ENCODE assay signal across 7 cellular contexts in the genomic region with DNA sequence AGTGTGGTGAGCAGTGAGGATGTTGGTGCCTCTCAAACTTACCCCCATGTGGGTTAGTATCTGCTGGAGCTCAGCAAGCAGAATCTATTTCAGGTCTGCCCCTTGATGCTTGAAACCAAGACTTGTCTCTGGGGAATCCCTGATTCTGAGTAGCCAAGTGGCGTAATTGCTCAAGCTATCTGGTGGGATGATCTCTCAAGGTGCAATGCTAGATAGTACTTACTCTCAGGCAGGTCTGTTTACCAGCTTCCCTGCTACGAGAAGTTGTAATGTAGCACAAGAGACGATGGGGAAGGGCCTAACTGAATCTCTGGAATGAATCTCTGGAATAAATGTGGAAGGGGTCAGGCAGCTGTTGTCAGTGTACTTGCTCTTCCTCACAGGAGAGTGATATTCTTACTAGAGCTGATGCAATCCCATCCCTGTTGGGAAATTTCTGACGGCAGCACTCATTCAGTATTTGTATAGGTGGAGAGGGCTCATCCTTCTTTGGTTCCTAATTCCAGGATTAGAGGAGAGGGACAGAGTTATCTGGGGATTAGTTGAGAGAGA.
A peak's percentile ranks its signal among the peaks of the same experiment; 100 is the strongest.
DNase-seq lines count a peak whose midpoint lies in the region; ATAC-seq, FAIRE-seq and TF ChIP-seq lines count a peak whose summit lies in the region.

No MANE protein-coding gene starts in this region.

- no peaks in the 10 kb centered on the region for H3K9me3 Mint-ChIP-seq in HFFc6

- no peak overlapping the region for H4K5ac ChIP-seq in H1 (ENCODE audit: insufficient read length, low read depth, low read length)

- H2BK5ac ChIP-seq in H1 (ENCODE audit: low read depth, low read length): peak overlapping the region; percentile 41; the same call in 1 of the 2 replicates

- no peak overlapping the region for H2BK120ac ChIP-seq in H1 (replicated peaks; ENCODE audit: low read depth, low read length)

- H3K4me1 Mint-ChIP-seq in HFFc6 (ENCODE audit: low read depth): peaks cover 61% of the 10 kb centered on the region

- H3K36me3 Mint-ChIP-seq in HFFc6 (ENCODE audit: low read depth): peaks cover 6% of the 10 kb centered on the region

- H3K27me3 ChIP-seq in H1 (replicated peaks in 1 of 4; ENCODE audit: control insufficient read depth in 3 of 4, extremely low read depth in 1 of 4, insufficient read depth in 3 of 4, low read length in 3 of 4) (no peaks in the 10 kb centered on the region), testis (no peaks in the 10 kb centered on the region)

- H3K4me3 ChIP-seq in H1 (ENCODE audit: extremely low read depth in 1 of 4, insufficient read depth in 2 of 4, low read depth in 3 of 4, low read length in 4 of 4): peak overlapping the region in 2 of 4 experiments; percentile 10 to 49; a peak in 3 of 8 replicates
- H3K4me3 ChIP-seq in testis: no peak overlapping the region

- peak overlapping the region; percentile 5; the same call in 1 of the 2 replicates for H2BK12ac ChIP-seq in H1 (ENCODE audit: low read depth, low read length)

- no peak overlapping the region for H3K18ac ChIP-seq in H1 (ENCODE audit: extremely low read depth, low read length)

- TF ChIP-seq POLR2A in GM18505 (IDR thresholded peaks at IDR 0.05; ENCODE audit: borderline replicate concordance, extremely low read depth, insufficient read depth, insufficient read length) (peak; percentile 17), H1 (IDR thresholded peaks at IDR 0.05; ENCODE audit: control extremely low read depth in 1 of 2, low read depth in 2 of 2, low read length in 2 of 2) (peak in 1 of 2 experiments; percentile 8; a peak in 1 of 3 replicates), testis (IDR thresholded peaks at IDR 0.05) (no peak)

- no peak overlapping the region; the same call in 1 of the 2 replicates for H2AK5ac ChIP-seq in H1 (ENCODE audit: low read depth, low read length)

- H3K23me2 ChIP-seq in H1 (ENCODE audit: low read depth, low read length): no peaks in the 10 kb centered on the region; the same call in 1 of the 2 replicates

- no peak overlapping the region; the same call in 1 of the 2 replicates for H3K27ac ChIP-seq in H1 (ENCODE audit: low read depth, low read length)
- no peak overlapping the region for H3K27ac ChIP-seq in testis

- H4K20me1 ChIP-seq in H1 (replicated peaks in 1 of 2; ENCODE audit: control insufficient read depth in 1 of 2, insufficient read depth in 2 of 2, low read length in 2 of 2): peaks cover 0 to 6% of the 10 kb centered on the region in 2 experiments

- H3K36me3 ChIP-seq in H1 (ENCODE audit: control insufficient read depth in 2 of 4, insufficient read depth in 4 of 4, low read length in 3 of 4) (no peaks in the 10 kb centered on the region), testis (ENCODE audit: low read depth, missing control alignments) (no peaks in the 10 kb centered on the region)

- H2AFZ ChIP-seq in H1 (ENCODE audit: low read length): no peak overlapping the region

- no peak for TF ChIP-seq EP300 in H1 (IDR thresholded peaks at IDR 0.05; ENCODE audit: borderline replicate concordance in 1 of 2, low read depth in 2 of 2, low read length in 2 of 2)

- no peak overlapping the region for H3K14ac ChIP-seq in H1 (ENCODE audit: insufficient read length)

- H4K91ac ChIP-seq in H1 (replicated peaks; ENCODE audit: insufficient read length, low read length): no peak overlapping the region

- no peak overlapping the region for H3K23ac ChIP-seq in H1 (ENCODE audit: insufficient read length)

- CTCF ChIA-PET in H1 (lab: Charles Lee; ENCODE audit: partially characterized antibody): interaction anchor here (0.9 to 5.2 kb wide), 6 partner anchors 11 to 177 kb away, joined by 3 to 19 read pairs (median 4); no protein-coding TSS in a partner anchor

- WGBS in H1 (ENCODE audit: extremely low coverage in 1 of 2, insufficient coverage in 1 of 2, insufficient read length in 1 of 2, insufficient replicate concordance in 2 of 2, low coverage in 1 of 2, low lambda C conversion rate in 2 of 2, missing lambda C conversion rate in 1 of 2), 2 experiments: 76% methylated on average over 4 of the region's 4 CpGs; no CpG with 5 or more reads in 1 of the 2 experiments
- WGBS in testis, 2 donors: 60 to 82% methylated on average over 4 of the region's 4 CpGs

- DNase-seq in HFFc6 (no peak), NCI-H510A (lab: John Stamatoyannopoulos, UW) (peak; percentile 68), H1 (ENCODE audit: low read depth in 1 of 2, low spot score in 2 of 2) (no peak), pons (ENCODE audit: low spot score) (peak; percentile 43), NCI-H1930 (lab: John Stamatoyannopoulos, UW) (no peak), testis (no peak)

- FAIRE-seq in H1 (lab: Jason Lieb, UNC): no peak

- TF ChIP-seq CTCF in HFFc6 (IDR thresholded peaks at IDR 0.05): no peak
- no peak for TF ChIP-seq CTCF in H1 (IDR thresholded peaks at IDR 0.05; ENCODE audit: control extremely low read depth in 1 of 3, insufficient read depth in 1 of 3, low read depth in 1 of 3, low read length in 3 of 3)
- no peak for TF ChIP-seq CTCF in testis (IDR thresholded peaks at IDR 0.05)

- no peak for TF ChIP-seq RAD21 in H1 (IDR thresholded peaks at IDR 0.05 in 1 of 2, conservative IDR thresholded peaks at IDR 0.05 in 1 of 2; ENCODE audit: low read depth in 2 of 2, low read length in 2 of 2)

- H3K4ac ChIP-seq in H1 (replicated peaks; ENCODE audit: insufficient read length, low read depth, low read length): no peak overlapping the region

- peaks cover 2% of the 10 kb centered on the region; the same call in 1 of the 2 replicates for H3K27me3 Mint-ChIP-seq in HFFc6 (ENCODE audit: insufficient read depth)

- H3K4me3 Mint-ChIP-seq in HFFc6: peak overlapping the region; percentile 86

- peaks cover 10% of the 10 kb centered on the region; the same call in 1 of the 2 replicates for H3K79me1 ChIP-seq in H1 (ENCODE audit: low read depth, low read length)

- H3K9me3 ChIP-seq in H1 (ENCODE audit: insufficient read depth in 2 of 2, low read depth in 1 of 2, low read length in 1 of 2): no peaks in the 10 kb centered on the region
- no peaks in the 10 kb centered on the region for H3K9me3 ChIP-seq in testis

- H3K9ac ChIP-seq in H1 (replicated peaks in 1 of 4; ENCODE audit: extremely low read depth in 1 of 4, low read depth in 3 of 4, low read length in 3 of 4): no peak overlapping the region; a peak in 4 of 7 replicates

- H3K79me2 ChIP-seq in H1 (ENCODE audit: control insufficient read depth in 1 of 2, insufficient read depth in 2 of 2, low read length in 2 of 2): peaks cover 9 to 75% of the 10 kb centered on the region in 2 experiments; a peak in 3 of 4 replicates

- H2BK20ac ChIP-seq in H1 (ENCODE audit: low read length): no peak overlapping the region

- intact Hi-C loops in testis (cut with DNase I; ENCODE audit: low total_unique reads): no loop called here

- peak; percentile 54 for ATAC-seq in GM18505 (IDR thresholded peaks at IDR 0.05; ENCODE audit: unreplicated experiment)

- POLR2A ChIA-PET in H1 (lab: Charles Lee; ENCODE audit: partially characterized antibody): interaction anchor here (0.9 to 2.2 kb wide), 5 partner anchors 9 to 163 kb away, joined by 3 to 14 read pairs (median 4); no protein-coding TSS in a partner anchor

- no peak overlapping the region for H4K8ac ChIP-seq in H1 (ENCODE audit: extremely low read depth, insufficient read depth, low read length)

- H2BK15ac ChIP-seq in H1 (ENCODE audit: low read length): 0 out of 2 replicates have a peak overlapping the region, but pooled peaks have one; percentile 16

- no peak overlapping the region for H3K56ac ChIP-seq in H1 (replicated peaks; ENCODE audit: insufficient read length, low read depth, low read length)

- peak overlapping the region; percentile 96 for H3K27ac Mint-ChIP-seq in HFFc6

- peak overlapping the region; percentile 66 to 96; a peak in 3 of 4 replicates for H3K4me2 ChIP-seq in H1 (ENCODE audit: insufficient read depth in 1 of 2, low read depth in 2 of 2, low read length in 2 of 2)

- peaks cover 10 to 21% (median 18%) of the 10 kb centered on the region in 4 experiments; a peak in 6 of 7 replicates for H3K4me1 ChIP-seq in H1 (replicated peaks in 1 of 4; ENCODE audit: control insufficient read depth in 3 of 4, insufficient read depth in 4 of 4, low read length in 3 of 4)
- peaks cover 35% of the 10 kb centered on the region for H3K4me1 ChIP-seq in testis

TF ChIP-seq in H1, 55 proteins besides CTCF, POLR2A, EP300 and RAD21:
- TF ChIP-seq EGR1 (IDR thresholded peaks at IDR 0.05; ENCODE audit: borderline replicate concordance, low read depth, low read length) (no peak), BACH1 (IDR thresholded peaks at IDR 0.05; ENCODE audit: low read length) (no peak), CEBPB (IDR thresholded peaks at IDR 0.05; ENCODE audit: low read depth, low read length) (peak; percentile 72)

Comparison
In these comparisons a context has a peak if more than half of its experiments do, and no peak if none do; other contexts are left out.
1. DNase-seq: peak in NCI-H510A (single experiment) and pons (single experiment); none in HFFc6 (single experiment), H1 (0 of 2), NCI-H1930 (0 of 2) and testis (single experiment).